In genomic region chr3:32395451-32395970, GRCh38 we compare ENCODE assay signal across 15 cellular contexts. TPM values are rescaled to one million over a fixed set of nuclear protein-coding genes. Genes with fewer than 3 reads are reported as not detected.
DNase-seq lines count a peak whose midpoint lies in the region; ATAC-seq and TF ChIP-seq lines count a peak whose summit lies in the region.
"Had no signal": no experiment of that assay in that cellular context is flagged by ENCODE, and none has a peak within 500 bp of the region (broad histone marks: within the 10 kb centered on the region; RNA-seq: fewer than 3 reads in every experiment).

No MANE protein-coding gene starts in this region.

- DNase-seq in activated T-cell treated with anti-CD3 and anti-CD28 coated beads, Interleukin-2, amount 50 U/mL, for 24 hours, result no peak
- DNase-seq in activated T-cell treated with anti-CD3 and anti-CD28 coated beads, Interleukin-2, amount 50 U/mL, for 1 hour, result no peak
- no peak for DNase-seq in central memory CD8-positive, alpha-beta T cell (ENCODE audit: low spot score in 2 of 2)
- no peak for DNase-seq in natural killer cell treated with Interleukin-12 subunit alpha and Interleukin-12 subunit beta and Interleukin-15 and Interleukin-18, amount 100 ng/mL, for 72 hours (ENCODE audit: low spot score)
- DNase-seq in midbrain (lab: John Stamatoyannopoulos, UW) (no peak), iPS-NIHi11 (ENCODE audit: low spot score) (no peak)
- DNase-seq: ACHN, body of pancreas, HFFc6, left lung, NCI-H2107, NCI-H526 treated with DMSO at 0.1 percent for 48 hours had no signal

- no peaks in the 10 kb centered on the region for H3K9me2 ChIP-seq in Loucy (replicated peaks; ENCODE audit: low read depth, low read length)

- H3K4me3 ChIP-seq in Loucy (ENCODE audit: low read length, poor library complexity, severe bottlenecking), result no peak overlapping the region
- H3K4me3 ChIP-seq: body of pancreas, K562, left lung had no signal

- no peaks in the 10 kb centered on the region for H3K27me3 Mint-ChIP-seq in activated T-cell treated with anti-CD3 and anti-CD28 coated beads, Interleukin-2, amount 50 U/mL, for 24 hours
- H3K27me3 Mint-ChIP-seq in central memory CD8-positive, alpha-beta T cell, result no peaks in the 10 kb centered on the region
- H3K27me3 Mint-ChIP-seq in natural killer cell treated with Interleukin-12 subunit alpha and Interleukin-12 subunit beta and Interleukin-15 and Interleukin-18, amount 100 ng/mL, for 72 hours, result no peaks in the 10 kb centered on the region

- no peak overlapping the region for H2AFZ ChIP-seq in Loucy (ENCODE audit: low read length)

- H3F3A ChIP-seq in Loucy (ENCODE audit: low read depth), result peaks cover 4% of the 10 kb centered on the region; the same call in 1 of the 2 replicates

- peak overlapping the region; percentile 8 for H3K4me2 ChIP-seq in Loucy (ENCODE audit: low read depth, low read length, poor library complexity, severe bottlenecking)

- TF ChIP-seq CTCF in Loucy (conservative IDR thresholded peaks at IDR 0.05; ENCODE audit: low read length), result no peak

- no peak overlapping the region for H3K9ac ChIP-seq in Loucy (ENCODE audit: low read depth, low read length, poor library complexity, severe bottlenecking)

- H3K79me2 ChIP-seq in Loucy (ENCODE audit: insufficient read depth, low read length), result peaks cover 32% of the 10 kb centered on the region; the same call in 1 of the 2 replicates

- no peaks in the 10 kb centered on the region for H3K9me3 ChIP-seq in Loucy (ENCODE audit: insufficient read depth, low read depth, low read length)
- H3K9me3 ChIP-seq: body of pancreas, left lung had no signal

- H3K27ac Mint-ChIP-seq in activated T-cell treated with anti-CD3 and anti-CD28 coated beads, Interleukin-2, amount 50 U/mL, for 24 hours, result peak overlapping the region; percentile 79
- H3K27ac Mint-ChIP-seq in central memory CD8-positive, alpha-beta T cell (ENCODE audit: low read depth), result peak overlapping the region; percentile 73
- H3K27ac Mint-ChIP-seq in natural killer cell treated with Interleukin-12 subunit alpha and Interleukin-12 subunit beta and Interleukin-15 and Interleukin-18, amount 100 ng/mL, for 72 hours, result peak overlapping the region; percentile 34 to 55
- H3K27ac Mint-ChIP-seq: HFFc6 had no signal

- no peak for ATAC-seq in central memory CD8-positive, alpha-beta T cell (replicated peaks; ENCODE audit: extremely low read depth, poor library complexity, severe bottlenecking)
- ATAC-seq in natural killer cell treated with Interleukin-12 subunit alpha and Interleukin-12 subunit beta and Interleukin-15 and Interleukin-18, amount 100 ng/mL, for 72 hours, result peak in 1 of 2 donors; percentile 10
- ATAC-seq in HG03354 (IDR thresholded peaks at IDR 0.05; ENCODE audit: poor library complexity, severe bottlenecking, unreplicated experiment), result no peak
- ATAC-seq: body of pancreas, K562, left lung had no signal

- H3K9me3 Mint-ChIP-seq in activated T-cell treated with anti-CD3 and anti-CD28 coated beads, Interleukin-2, amount 50 U/mL, for 24 hours, result no peaks in the 10 kb centered on the region
- H3K9me3 Mint-ChIP-seq in central memory CD8-positive, alpha-beta T cell, result no peaks in the 10 kb centered on the region
- no peaks in the 10 kb centered on the region for H3K9me3 Mint-ChIP-seq in natural killer cell treated with Interleukin-12 subunit alpha and Interleukin-12 subunit beta and Interleukin-15 and Interleukin-18, amount 100 ng/mL, for 72 hours
- H3K9me3 Mint-ChIP-seq: HFFc6 had no signal

- H3K4me1 Mint-ChIP-seq in activated T-cell treated with anti-CD3 and anti-CD28 coated beads, Interleukin-2, amount 50 U/mL, for 24 hours (ENCODE audit: low read depth), result peaks cover 73% of the 10 kb centered on the region
- peaks cover 75% of the 10 kb centered on the region for H3K4me1 Mint-ChIP-seq in central memory CD8-positive, alpha-beta T cell
- H3K4me1 Mint-ChIP-seq in natural killer cell treated with Interleukin-12 subunit alpha and Interleukin-12 subunit beta and Interleukin-15 and Interleukin-18, amount 100 ng/mL, for 72 hours (ENCODE audit: low read depth in 2 of 2), result peaks cover 51 to 61% of the 10 kb centered on the region in 2 donors

- no peaks in the 10 kb centered on the region for H3K36me3 ChIP-seq in Loucy (ENCODE audit: insufficient read depth, low read length)
- H3K36me3 ChIP-seq: left lung had no signal

- H3K36me3 Mint-ChIP-seq in activated T-cell treated with anti-CD3 and anti-CD28 coated beads, Interleukin-2, amount 50 U/mL, for 24 hours (ENCODE audit: low read depth), result peaks cover 27% of the 10 kb centered on the region
- H3K36me3 Mint-ChIP-seq in central memory CD8-positive, alpha-beta T cell (ENCODE audit: insufficient read depth), result peaks cover 7% of the 10 kb centered on the region
- H3K36me3 Mint-ChIP-seq in natural killer cell treated with Interleukin-12 subunit alpha and Interleukin-12 subunit beta and Interleukin-15 and Interleukin-18, amount 100 ng/mL, for 72 hours, result no peaks in the 10 kb centered on the region

- no peak overlapping the region for H3K4me3 Mint-ChIP-seq in activated T-cell treated with anti-CD3 and anti-CD28 coated beads, Interleukin-2, amount 50 U/mL, for 24 hours
- peak overlapping the region; percentile 28 for H3K4me3 Mint-ChIP-seq in central memory CD8-positive, alpha-beta T cell
- H3K4me3 Mint-ChIP-seq in natural killer cell treated with Interleukin-12 subunit alpha and Interleukin-12 subunit beta and Interleukin-15 and Interleukin-18, amount 100 ng/mL, for 72 hours, result peak overlapping the region; percentile 21
- H3K4me3 Mint-ChIP-seq: HFFc6 had no signal

- peaks cover 7% of the 10 kb centered on the region for H4K20me1 ChIP-seq in Loucy (ENCODE audit: insufficient read depth, low read length, poor library complexity, severe bottlenecking)

- H3K27me3 ChIP-seq in Loucy (ENCODE audit: insufficient read depth, low read length, poor library complexity, severe bottlenecking), result no peaks in the 10 kb centered on the region
- H3K27me3 ChIP-seq: body of pancreas, left lung had no signal

- H3K4me1 ChIP-seq in Loucy (ENCODE audit: insufficient read depth, low read length, poor library complexity, severe bottlenecking), result peaks cover 24% of the 10 kb centered on the region

RNA-seq across cellular contexts. Expression of gene CMTM7, which starts 3.9 kb away (rescaled TPM):
- total RNA-seq in natural killer cell treated with Interleukin-12 subunit alpha and Interleukin-12 subunit beta and Interleukin-15 and Interleukin-18, amount 100 ng/mL, for 72 hours, result 10 to 100 TPM; 17.5 to 34.5 TPM
